In genomic region chr11:128415539-128415938, GRCh38 we compare ENCODE assay signal across 14 cellular contexts.
DNase-seq lines count a peak whose midpoint lies in the region; ATAC-seq and TF ChIP-seq lines count a peak whose summit lies in the region.
"Had no signal": no experiment of that assay in that cellular context is flagged by ENCODE, and none has a peak within 500 bp of the region (broad histone marks: within the 10 kb centered on the region; RNA-seq: fewer than 3 reads in every experiment).

No MANE protein-coding gene starts in this region.

- H3K14ac ChIP-seq in trophoblast cell (ENCODE audit: low read length) = no peak overlapping the region

- H3K9ac ChIP-seq in trophoblast cell (ENCODE audit: low read length) = no peak overlapping the region

- no peak overlapping the region for H2AFZ ChIP-seq in trophoblast cell (ENCODE audit: insufficient read depth, low read length, poor library complexity)

- H3K27ac Mint-ChIP-seq in activated CD8-positive, alpha-beta T cell treated with anti-CD3 and anti-CD28 coated beads for 36 hours = no peak overlapping the region
- no peak overlapping the region for H3K27ac Mint-ChIP-seq in activated CD8-positive, alpha-beta T cell treated with anti-CD3 and anti-CD28 coated beads, Interleukin-2, amount 10 ng/mL, durations not matched to agents 7 days and 5 days
- no peak overlapping the region for H3K27ac Mint-ChIP-seq in activated T-helper 17 cell treated with anti-CD3 and anti-CD28 coated beads, Interleukin-2, amount 50 U/mL, for 72 hours
- no peak overlapping the region for H3K27ac Mint-ChIP-seq in activated naive CD4-positive, alpha-beta T cell treated with anti-CD3 and anti-CD28 coated beads, Interleukin-2, amount 10 ng/mL, durations not matched to agents 7 days and 5 days

- no peak overlapping the region for H4K8ac ChIP-seq in trophoblast cell (ENCODE audit: low read depth, low read length)

- no peak overlapping the region for H2BK5ac ChIP-seq in trophoblast cell (ENCODE audit: low read depth, low read length, poor library complexity)

- no peak overlapping the region for H4K91ac ChIP-seq in trophoblast cell (ENCODE audit: low read depth, low read length)

- H3K36me3 Mint-ChIP-seq in activated CD8-positive, alpha-beta T cell treated with anti-CD3 and anti-CD28 coated beads for 36 hours (ENCODE audit: low read depth) = peaks cover 5% of the 10 kb centered on the region
- H3K36me3 Mint-ChIP-seq in activated CD8-positive, alpha-beta T cell treated with anti-CD3 and anti-CD28 coated beads, Interleukin-2, amount 10 ng/mL, durations not matched to agents 7 days and 5 days (ENCODE audit: low read depth) = no peaks in the 10 kb centered on the region
- no peaks in the 10 kb centered on the region for H3K36me3 Mint-ChIP-seq in activated T-helper 17 cell treated with anti-CD3 and anti-CD28 coated beads, Interleukin-2, amount 50 U/mL, for 72 hours (ENCODE audit: low read depth)
- H3K36me3 Mint-ChIP-seq in activated naive CD4-positive, alpha-beta T cell treated with anti-CD3 and anti-CD28 coated beads, Interleukin-2, amount 10 ng/mL, durations not matched to agents 7 days and 5 days = no peaks in the 10 kb centered on the region

- H3K4me1 Mint-ChIP-seq in activated CD8-positive, alpha-beta T cell treated with anti-CD3 and anti-CD28 coated beads for 36 hours (ENCODE audit: low read depth) = peaks cover 70% of the 10 kb centered on the region
- peaks cover 26% of the 10 kb centered on the region for H3K4me1 Mint-ChIP-seq in activated CD8-positive, alpha-beta T cell treated with anti-CD3 and anti-CD28 coated beads, Interleukin-2, amount 10 ng/mL, durations not matched to agents 7 days and 5 days (ENCODE audit: low read depth)
- H3K4me1 Mint-ChIP-seq in activated T-helper 17 cell treated with anti-CD3 and anti-CD28 coated beads, Interleukin-2, amount 50 U/mL, for 72 hours = peaks cover 9% of the 10 kb centered on the region
- peaks cover 34% of the 10 kb centered on the region for H3K4me1 Mint-ChIP-seq in activated naive CD4-positive, alpha-beta T cell treated with anti-CD3 and anti-CD28 coated beads, Interleukin-2, amount 10 ng/mL, durations not matched to agents 7 days and 5 days

- no peak overlapping the region for H3K27ac ChIP-seq in trophoblast cell (ENCODE audit: low read depth, low read length)
- H3K27ac ChIP-seq: neutrophil, upper lobe of left lung had no signal

- H3K4ac ChIP-seq in trophoblast cell (ENCODE audit: low read depth, low read length) = no peak overlapping the region

- intact Hi-C loops in activated CD8-positive, alpha-beta T cell treated with anti-CD3 and anti-CD28 coated beads for 36 hours (cut with micrococcal nuclease) = no loop called here

- POLR2A ChIA-PET in activated CD8-positive, alpha-beta T cell treated with anti-CD3 and anti-CD28 coated beads for 36 hours (lab: Charles Lee) = interaction anchor here (1.2 kb wide), 1 partner anchor 14 kb away, joined by 4 read pairs; no protein-coding TSS in a partner anchor
- POLR2A ChIA-PET in activated CD8-positive, alpha-beta T cell treated with anti-CD3 and anti-CD28 coated beads, Interleukin-2, amount 10 ng/mL, durations not matched to agents 7 days and 5 days (lab: Charles Lee) = no interaction called here

- no peaks in the 10 kb centered on the region for H3K79me2 ChIP-seq in trophoblast cell (ENCODE audit: control insufficient read depth, insufficient read depth, low read length, poor library complexity)

- no peak overlapping the region for H3K18ac ChIP-seq in trophoblast cell (ENCODE audit: low read length)

- H3K27me3 Mint-ChIP-seq in activated CD8-positive, alpha-beta T cell treated with anti-CD3 and anti-CD28 coated beads for 36 hours = no peaks in the 10 kb centered on the region
- H3K27me3 Mint-ChIP-seq in activated CD8-positive, alpha-beta T cell treated with anti-CD3 and anti-CD28 coated beads, Interleukin-2, amount 10 ng/mL, durations not matched to agents 7 days and 5 days (ENCODE audit: low read depth) = no peaks in the 10 kb centered on the region
- H3K27me3 Mint-ChIP-seq in activated T-helper 17 cell treated with anti-CD3 and anti-CD28 coated beads, Interleukin-2, amount 50 U/mL, for 72 hours = no peaks in the 10 kb centered on the region
- H3K27me3 Mint-ChIP-seq in activated naive CD4-positive, alpha-beta T cell treated with anti-CD3 and anti-CD28 coated beads, Interleukin-2, amount 10 ng/mL, durations not matched to agents 7 days and 5 days = no peaks in the 10 kb centered on the region

- no peak overlapping the region for H3K4me2 ChIP-seq in trophoblast cell (ENCODE audit: low read length)

- no peaks in the 10 kb centered on the region for H3K36me3 ChIP-seq in trophoblast cell (ENCODE audit: control insufficient read depth in 1 of 2, insufficient read depth in 2 of 2, low read length in 2 of 2)
- H3K36me3 ChIP-seq: neutrophil, upper lobe of left lung had no signal

- H3K23ac ChIP-seq in trophoblast cell (ENCODE audit: low read length) = no peak overlapping the region

- TF ChIP-seq CTCF in activated CD8-positive, alpha-beta T cell treated with anti-CD3 and anti-CD28 coated beads for 36 hours (IDR thresholded peaks at IDR 0.05) = no peak

- H3K27me3 ChIP-seq in trophoblast cell (ENCODE audit: insufficient read depth, low read length) = no peaks in the 10 kb centered on the region
- H3K27me3 ChIP-seq: neutrophil, upper lobe of left lung had no signal

- H3K4me1 ChIP-seq in trophoblast cell (ENCODE audit: control insufficient read depth in 1 of 2, insufficient read depth in 2 of 2, low read length in 2 of 2) = peaks cover 10 to 12% of the 10 kb centered on the region in 2 experiments

- CTCF ChIA-PET in activated CD8-positive, alpha-beta T cell treated with anti-CD3 and anti-CD28 coated beads for 36 hours (lab: Charles Lee) = interaction anchor here (1.3 to 1.4 kb wide), 2 partner anchors 13 to 15 kb away, joined by 3 to 4 read pairs; no protein-coding TSS in a partner anchor
- CTCF ChIA-PET in activated CD8-positive, alpha-beta T cell treated with anti-CD3 and anti-CD28 coated beads, Interleukin-2, amount 10 ng/mL, durations not matched to agents 7 days and 5 days (lab: Charles Lee) = interaction anchor here (1.0 to 1.2 kb wide), 2 partner anchors 19 to 93 kb away, joined by 3 to 5 read pairs; no protein-coding TSS in a partner anchor
- CTCF ChIA-PET in activated naive CD4-positive, alpha-beta T cell treated with anti-CD3 and anti-CD28 coated beads, Interleukin-2, amount 10 ng/mL, durations not matched to agents 7 days and 5 days (lab: Charles Lee) = no interaction called here

- no peak overlapping the region for H2AK5ac ChIP-seq in trophoblast cell (ENCODE audit: low read length)

- no CpG with 5 or more reads among the region's 3 CpGs for WGBS in trophoblast cell (ENCODE audit: extremely low coverage, insufficient coverage, insufficient read length)

- no peak overlapping the region for H4K12ac ChIP-seq in trophoblast cell (ENCODE audit: low read depth, low read length)

- H3K9me3 Mint-ChIP-seq in activated CD8-positive, alpha-beta T cell treated with anti-CD3 and anti-CD28 coated beads for 36 hours = no peaks in the 10 kb centered on the region
- H3K9me3 Mint-ChIP-seq in activated CD8-positive, alpha-beta T cell treated with anti-CD3 and anti-CD28 coated beads, Interleukin-2, amount 10 ng/mL, durations not matched to agents 7 days and 5 days (ENCODE audit: insufficient read depth) = no peaks in the 10 kb centered on the region
- H3K9me3 Mint-ChIP-seq in activated T-helper 17 cell treated with anti-CD3 and anti-CD28 coated beads, Interleukin-2, amount 50 U/mL, for 72 hours = no peaks in the 10 kb centered on the region
- H3K9me3 Mint-ChIP-seq in activated naive CD4-positive, alpha-beta T cell treated with anti-CD3 and anti-CD28 coated beads, Interleukin-2, amount 10 ng/mL, durations not matched to agents 7 days and 5 days = no peaks in the 10 kb centered on the region

- ATAC-seq in activated CD8-positive, alpha-beta T cell treated with anti-CD3 and anti-CD28 coated beads for 36 hours = peak; percentile 29
- no peak for ATAC-seq in activated CD8-positive, alpha-beta T cell treated with anti-CD3 and anti-CD28 coated beads, Interleukin-2, amount 10 ng/mL, durations not matched to agents 7 days and 5 days
- ATAC-seq in HG02678 (IDR thresholded peaks at IDR 0.05; ENCODE audit: unreplicated experiment) (peak; percentile 44), HG03280 (IDR thresholded peaks at IDR 0.05; ENCODE audit: unreplicated experiment) (no peak)
- peak; percentile 52 for ATAC-seq in activated T-helper 17 cell treated with anti-CD3 and anti-CD28 coated beads, Interleukin-2, amount 50 U/mL, for 72 hours (replicated peaks)

- H2BK120ac ChIP-seq in trophoblast cell (ENCODE audit: insufficient read depth, low read length, poor library complexity) = peak overlapping the region; percentile 33

- H3K4me3 Mint-ChIP-seq in activated CD8-positive, alpha-beta T cell treated with anti-CD3 and anti-CD28 coated beads for 36 hours = no peak overlapping the region
- H3K4me3 Mint-ChIP-seq in activated CD8-positive, alpha-beta T cell treated with anti-CD3 and anti-CD28 coated beads, Interleukin-2, amount 10 ng/mL, durations not matched to agents 7 days and 5 days = no peak overlapping the region
- no peak overlapping the region for H3K4me3 Mint-ChIP-seq in activated T-helper 17 cell treated with anti-CD3 and anti-CD28 coated beads, Interleukin-2, amount 50 U/mL, for 72 hours
- no peak overlapping the region for H3K4me3 Mint-ChIP-seq in activated naive CD4-positive, alpha-beta T cell treated with anti-CD3 and anti-CD28 coated beads, Interleukin-2, amount 10 ng/mL, durations not matched to agents 7 days and 5 days

- H2BK12ac ChIP-seq in trophoblast cell (ENCODE audit: low read length) = no peak overlapping the region

- H3K4me3 ChIP-seq in trophoblast cell (ENCODE audit: low read depth, low read length) = no peak overlapping the region
- H3K4me3 ChIP-seq: upper lobe of left lung had no signal

- peaks cover 9% of the 10 kb centered on the region for H3K79me1 ChIP-seq in trophoblast cell (ENCODE audit: low read length)

- DNase-seq in activated CD8-positive, alpha-beta T cell treated with anti-CD3 and anti-CD28 coated beads for 36 hours = peak; percentile 18
- no peak for DNase-seq in activated CD8-positive, alpha-beta T cell treated with anti-CD3 and anti-CD28 coated beads, Interleukin-2, amount 10 ng/mL, durations not matched to agents 7 days and 5 days
- no peak for DNase-seq in trophoblast cell
- no peak for DNase-seq in activated naive CD4-positive, alpha-beta T cell treated with anti-CD3 and anti-CD28 coated beads, Interleukin-2, amount 10 ng/mL, durations not matched to agents 7 days and 5 days
- no peak for DNase-seq in NCI-H2107 treated with DMSO at 0.1 percent for 48 hours (lab: John Stamatoyannopoulos, UW; ENCODE audit: unreplicated experiment)
- DNase-seq: 8988T; amygdala; NCI-H510A treated with DMSO at 0.1 percent for 48 hours; stimulated activated CD4-positive, alpha-beta T cell treated with anti-CD3 and anti-CD28 coated beads, Interleukin-12 subunit alpha, Interleukin-12 subunit beta, amount 100 ng/mL, for 4 hours; upper lobe of left lung had no signal

- H3K9me3 ChIP-seq in trophoblast cell (ENCODE audit: insufficient read depth, low read depth, low read length) = no peaks in the 10 kb centered on the region
- H3K9me3 ChIP-seq: neutrophil, upper lobe of left lung had no signal

Comparison
In these comparisons a context has a peak if more than half of its experiments do, and no peak if none do; other contexts are left out.
1. ATAC-seq: peak in activated CD8-positive, alpha-beta T cell treated with anti-CD3 and anti-CD28 coated beads for 36 hours (single experiment), HG02678 (single experiment) and activated T-helper 17 cell treated with anti-CD3 and anti-CD28 coated beads, Interleukin-2, amount 50 U/mL, for 72 hours (single experiment); none in activated CD8-positive, alpha-beta T cell treated with anti-CD3 and anti-CD28 coated beads, Interleukin-2, amount 10 ng/mL, durations not matched to agents 7 days and 5 days (single experiment) and HG03280 (single experiment).